ENCODE assay signal across 9 cellular contexts in genomic region chr10:5297466-5297865, GRCh38.
DNase-seq lines count a peak whose midpoint lies in the region; ATAC-seq and TF ChIP-seq lines count a peak whose summit lies in the region.
"Had no signal": no experiment of that assay in that cellular context is flagged by ENCODE, and none has a peak within 500 bp of the region (broad histone marks: within the 10 kb centered on the region; RNA-seq: fewer than 3 reads in every experiment).

No MANE protein-coding gene starts in this region.

- no peak for TF ChIP-seq CTCF in HL-60 (IDR thresholded peaks at IDR 0.05; ENCODE audit: insufficient read depth, low read length)
- no peak for TF ChIP-seq CTCF in neutrophil (IDR thresholded peaks at IDR 0.05)
- no peak for TF ChIP-seq CTCF in endodermal cell (conservative IDR thresholded peaks at IDR 0.05)

- H3K36me3 ChIP-seq in neutrophil, result no peaks in the 10 kb centered on the region
- no peaks in the 10 kb centered on the region for H3K36me3 ChIP-seq in endodermal cell (ENCODE audit: control insufficient read depth, insufficient read depth, low read length)

- peak overlapping the region; percentile 100 for H3K27ac Mint-ChIP-seq in T-helper 1 cell treated with Interleukin-12 subunit alpha and Interleukin-12 subunit beta and Interleukin-4 antibody, amounts not matched to agents 30 μg/mL and 1 μg/mL, for 36 hours
- H3K27ac Mint-ChIP-seq in effector memory CD8-positive, alpha-beta T cell, result peak overlapping the region; percentile 38 to 61
- H3K27ac Mint-ChIP-seq in endodermal cell, result no peak overlapping the region
- H3K27ac Mint-ChIP-seq: stimulated activated naive B cell treated with anti-CD40 and anti-IgM and Interleukin-4, amounts not matched to agents 10 μg/mL and 1 μg/mL and 100 μg/mL, for 72 hours had no signal

- no peaks in the 10 kb centered on the region for H3K27me3 ChIP-seq in HL-60 (ENCODE audit: insufficient read depth, poor library complexity, severe bottlenecking)
- no peaks in the 10 kb centered on the region for H3K27me3 ChIP-seq in neutrophil
- no peaks in the 10 kb centered on the region for H3K27me3 ChIP-seq in endodermal cell (ENCODE audit: control insufficient read depth, insufficient read depth, low read length, poor library complexity, severe bottlenecking)

- peak; percentile 40 for ATAC-seq in effector memory CD8-positive, alpha-beta T cell (replicated peaks)
- ATAC-seq: stimulated activated naive B cell treated with anti-CD40 and anti-IgM and Interleukin-4, amounts not matched to agents 10 μg/mL and 1 μg/mL and 100 μg/mL, for 72 hours had no signal

- DNase-seq in HL-60 (ENCODE audit: low read depth in 1 of 2, low spot score in 1 of 2) (peak; percentile 50 to 68), NCI-H1436 treated with DMSO at 0.1 percent for 48 hours (lab: John Stamatoyannopoulos, UW) (no peak), NCI-H1048 (lab: John Stamatoyannopoulos, UW) (no peak), endodermal cell (no peak), SHP77 treated with DMSO at 0.1 percent for 48 hours (lab: John Stamatoyannopoulos, UW) (no peak)
- no peak for DNase-seq in effector memory CD8-positive, alpha-beta T cell
- DNase-seq: stimulated activated naive B cell treated with anti-CD40 and anti-IgM and Interleukin-4, amounts not matched to agents 10 μg/mL and 1 μg/mL and 100 μg/mL, for 72 hours had no signal

- H3K9me3 Mint-ChIP-seq in T-helper 1 cell treated with Interleukin-12 subunit alpha and Interleukin-12 subunit beta and Interleukin-4 antibody, amounts not matched to agents 30 μg/mL and 1 μg/mL, for 36 hours, result peaks cover 28% of the 10 kb centered on the region
- peaks cover 1 to 6% of the 10 kb centered on the region in 2 donors for H3K9me3 Mint-ChIP-seq in effector memory CD8-positive, alpha-beta T cell
- H3K9me3 Mint-ChIP-seq in endodermal cell, result no peaks in the 10 kb centered on the region
- H3K9me3 Mint-ChIP-seq: stimulated activated naive B cell treated with anti-CD40 and anti-IgM and Interleukin-4, amounts not matched to agents 10 μg/mL and 1 μg/mL and 100 μg/mL, for 72 hours had no signal

- no peaks in the 10 kb centered on the region for H3K27me3 Mint-ChIP-seq in T-helper 1 cell treated with Interleukin-12 subunit alpha and Interleukin-12 subunit beta and Interleukin-4 antibody, amounts not matched to agents 30 μg/mL and 1 μg/mL, for 36 hours (ENCODE audit: low read depth)
- peaks cover 0 to 5% of the 10 kb centered on the region in 2 donors for H3K27me3 Mint-ChIP-seq in effector memory CD8-positive, alpha-beta T cell
- H3K27me3 Mint-ChIP-seq in endodermal cell (ENCODE audit: insufficient read depth), result peaks cover 5% of the 10 kb centered on the region

- no peaks in the 10 kb centered on the region for H3K9me3 ChIP-seq in neutrophil
- no peaks in the 10 kb centered on the region for H3K9me3 ChIP-seq in endodermal cell (ENCODE audit: control insufficient read depth, low read length)

- H3K4me3 Mint-ChIP-seq in T-helper 1 cell treated with Interleukin-12 subunit alpha and Interleukin-12 subunit beta and Interleukin-4 antibody, amounts not matched to agents 30 μg/mL and 1 μg/mL, for 36 hours, result peak overlapping the region; percentile 82
- peak overlapping the region; percentile 24 to 55 for H3K4me3 Mint-ChIP-seq in effector memory CD8-positive, alpha-beta T cell
- H3K4me3 Mint-ChIP-seq in endodermal cell, result no peak overlapping the region
- H3K4me3 Mint-ChIP-seq: stimulated activated naive B cell treated with anti-CD40 and anti-IgM and Interleukin-4, amounts not matched to agents 10 μg/mL and 1 μg/mL and 100 μg/mL, for 72 hours had no signal

- peak overlapping the region; percentile 62 for H3K27ac ChIP-seq in HL-60 (replicated peaks)
- H3K27ac ChIP-seq in neutrophil, result peak overlapping the region; percentile 82
- no peak overlapping the region for H3K27ac ChIP-seq in endodermal cell (ENCODE audit: low read depth, low read length)

- WGBS in endodermal cell (ENCODE audit: insufficient coverage in 1 of 2, insufficient read length in 1 of 2), 2 experiments, result 92 to 100% methylated on average over 2 to 3 of the region's 3 CpGs

- peaks cover 75% of the 10 kb centered on the region for H3K36me3 Mint-ChIP-seq in T-helper 1 cell treated with Interleukin-12 subunit alpha and Interleukin-12 subunit beta and Interleukin-4 antibody, amounts not matched to agents 30 μg/mL and 1 μg/mL, for 36 hours (ENCODE audit: low read depth)
- H3K36me3 Mint-ChIP-seq in effector memory CD8-positive, alpha-beta T cell (ENCODE audit: insufficient read depth), result peaks cover 13% of the 10 kb centered on the region
- no peaks in the 10 kb centered on the region for H3K36me3 Mint-ChIP-seq in endodermal cell (ENCODE audit: low read depth)
- H3K36me3 Mint-ChIP-seq: stimulated activated naive B cell treated with anti-CD40 and anti-IgM and Interleukin-4, amounts not matched to agents 10 μg/mL and 1 μg/mL and 100 μg/mL, for 72 hours had no signal

- no peak overlapping the region for H3K9ac ChIP-seq in endodermal cell (ENCODE audit: extremely low read depth, low read length, poor library complexity, severe bottlenecking)

- H3K4me1 Mint-ChIP-seq in T-helper 1 cell treated with Interleukin-12 subunit alpha and Interleukin-12 subunit beta and Interleukin-4 antibody, amounts not matched to agents 30 μg/mL and 1 μg/mL, for 36 hours (ENCODE audit: low read depth), result peaks cover 67% of the 10 kb centered on the region
- peaks cover 38 to 40% of the 10 kb centered on the region in 2 donors for H3K4me1 Mint-ChIP-seq in effector memory CD8-positive, alpha-beta T cell (ENCODE audit: low read depth in 2 of 2)
- peaks cover 3% of the 10 kb centered on the region for H3K4me1 Mint-ChIP-seq in endodermal cell

- H3K4me1 ChIP-seq in neutrophil (ENCODE audit: control insufficient read depth in 1 of 2, insufficient read depth in 1 of 2, low read depth in 1 of 2, low read length in 1 of 2) (peaks cover 59 to 60% of the 10 kb centered on the region in 2 experiments), endodermal cell (ENCODE audit: control insufficient read depth, insufficient read depth, low read length) (no peaks in the 10 kb centered on the region)

- H3K4me3 ChIP-seq in HL-60 (replicated peaks; ENCODE audit: insufficient read depth, low read length) (no peak overlapping the region), neutrophil (ENCODE audit: low read depth in 1 of 2, low read length in 1 of 2) (peak overlapping the region; percentile 20 to 26), endodermal cell (ENCODE audit: low read length) (no peak overlapping the region)

Comparison
In these comparisons a context has a peak if more than half of its experiments do, and no peak if none do; other contexts are left out.
1. DNase-seq: peak in HL-60 (2 of 2); none in effector memory CD8-positive, alpha-beta T cell (0 of 3), NCI-H1436 treated with DMSO at 0.1 percent for 48 hours (single experiment), NCI-H1048 (single experiment), endodermal cell (single experiment) and SHP77 treated with DMSO at 0.1 percent for 48 hours (single experiment).
2. H3K4me3 ChIP-seq: peak in neutrophil (2 of 2); none in HL-60 (single experiment) and endodermal cell (single experiment).